In genomic region chr3:124202754-124203153, GRCh38 we compare ENCODE assay signal across 11 cellular contexts.
DNase-seq lines count a peak whose midpoint lies in the region; ATAC-seq and TF ChIP-seq lines count a peak whose summit lies in the region.
"Had no signal": no experiment of that assay in that cellular context is flagged by ENCODE, and none has a peak within 500 bp of the region (broad histone marks: within the 10 kb centered on the region; RNA-seq: fewer than 3 reads in every experiment).

No MANE protein-coding gene starts in this region.

- no peak for TF ChIP-seq EP300 in sigmoid colon (IDR thresholded peaks at IDR 0.05)

- peak overlapping the region; percentile 60 to 78 for H3K27ac ChIP-seq in ascending aorta
- H3K27ac ChIP-seq in sigmoid colon = peak overlapping the region in 2 of 4 donors; percentile 23 to 33

- peaks cover 19 to 62% of the 10 kb centered on the region in 2 donors for H3K4me1 ChIP-seq in ascending aorta
- peaks cover 0 to 18% (median 13%) of the 10 kb centered on the region in 4 donors for H3K4me1 ChIP-seq in sigmoid colon

- H3K27me3 ChIP-seq in ascending aorta = no peaks in the 10 kb centered on the region
- H3K27me3 ChIP-seq in sigmoid colon = no peaks in the 10 kb centered on the region

- no peak overlapping the region for H3K4me3 ChIP-seq in ascending aorta
- no peak overlapping the region for H3K4me3 ChIP-seq in sigmoid colon

- TF ChIP-seq CTCF in ascending aorta (IDR thresholded peaks at IDR 0.05) (no peak), sigmoid colon (IDR thresholded peaks at IDR 0.05) (no peak)

- ATAC-seq in GM19452 (IDR thresholded peaks at IDR 0.05; ENCODE audit: unreplicated experiment) = no peak

- TF ChIP-seq POLR2A in sigmoid colon (IDR thresholded peaks at IDR 0.05) = no peak

- intact Hi-C loops in ascending aorta (cut with DNase I) (loop anchor here (5.0 kb wide), 1 partner anchor 40 kb away; no protein-coding TSS in a partner anchor), sigmoid colon (cut with DNase I) (no loop called here)

- DNase-seq in G401 (ENCODE audit: low spot score) (peak; percentile 30), ascending aorta (ENCODE audit: low spot score in 2 of 2) (peak in 1 of 2 donors; percentile 72), hippocampal formation (lab: John Stamatoyannopoulos, UW) (peak; percentile 7 to 12), sigmoid colon (peak; percentile 82), SW480 (ENCODE audit: low spot score) (no peak), AML-193 (lab: John Stamatoyannopoulos, UW) (no peak)
- no peak for DNase-seq in activated CD4-positive, CD25-positive, alpha-beta regulatory T cell (lab: John Stamatoyannopoulos, UW)
- DNase-seq: CD4-positive, CD25-positive, alpha-beta regulatory T cell; HCEC 1CT; kidney glomerular epithelial cell had no signal

- in situ Hi-C loops in G401 (cut with HindIII; ENCODE audit: low sequenced_read_pairs) = no loop called here

- H3K36me3 ChIP-seq in ascending aorta (no peaks in the 10 kb centered on the region), sigmoid colon (no peaks in the 10 kb centered on the region)

- H3K9me3 ChIP-seq in ascending aorta (no peaks in the 10 kb centered on the region), sigmoid colon (no peaks in the 10 kb centered on the region)

- 55 to 71% methylated on average over 4 of the region's 4 CpGs for WGBS in sigmoid colon, 2 donors

Comparison
In these comparisons a context has a peak if more than half of its experiments do, and no peak if none do; other contexts are left out.
1. DNase-seq: peak in G401 (single experiment), hippocampal formation (2 of 2) and sigmoid colon (single experiment); none in SW480 (single experiment), AML-193 (0 of 2) and activated CD4-positive, CD25-positive, alpha-beta regulatory T cell (0 of 4).